Comparison of ENCODE assay signal across 20 cellular contexts in the genomic region with DNA sequence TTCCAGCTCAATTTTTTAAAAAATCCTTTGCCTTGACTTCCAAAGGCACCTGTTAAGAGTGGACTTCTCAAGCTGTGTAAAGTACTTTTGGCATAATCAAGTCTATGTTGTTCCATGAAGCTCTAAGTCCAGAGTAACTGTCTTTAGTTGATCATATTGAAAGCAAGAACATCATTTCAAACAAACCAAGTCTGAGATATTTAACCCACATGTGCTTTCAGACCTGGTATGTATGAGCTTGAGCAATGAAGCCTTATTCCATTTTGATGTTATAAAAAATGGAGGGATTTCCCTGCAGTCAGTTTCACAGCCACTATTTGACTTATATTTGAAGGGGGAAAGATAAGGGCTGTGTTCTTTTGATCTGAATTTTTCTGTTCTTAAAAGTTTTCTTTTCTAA. TPM values are rescaled to one million over a fixed set of nuclear protein-coding genes. Genes with fewer than 3 reads are reported as not detected.
A peak's percentile ranks its signal among the peaks of the same experiment; 100 is the strongest.
DNase-seq lines count a peak whose midpoint lies in the region; ATAC-seq and TF ChIP-seq lines count a peak whose summit lies in the region.
"Had no signal": no experiment of that assay in that cellular context is flagged by ENCODE, and none has a peak within 500 bp of the region (broad histone marks: within the 10 kb centered on the region; RNA-seq: fewer than 3 reads in every experiment).

No MANE protein-coding gene starts in this region.

- CTCF ChIA-PET in activated CD4-positive, alpha-beta T cell treated with anti-CD3 and anti-CD28 coated beads for 36 hours (lab: Charles Lee): interaction anchor here (0.7 kb wide), 1 partner anchor 696 kb away, joined by 4 read pairs; no protein-coding TSS in a partner anchor

- H3K27me3 ChIP-seq in left lung (no peaks in the 10 kb centered on the region), tibial artery (no peaks in the 10 kb centered on the region)
- H3K27me3 ChIP-seq: BLaER1 treated with 17β-estradiol and CSF1 and Interleukin-3, amounts not matched to agents 10 nM and 100 nM had no signal

- H3K4me3 Mint-ChIP-seq in activated CD4-positive, alpha-beta T cell treated with anti-CD3 and anti-CD28 coated beads for 36 hours: no peak overlapping the region
- no peak overlapping the region for H3K4me3 Mint-ChIP-seq in activated CD4-positive, alpha-beta T cell treated with anti-CD3 and anti-CD28 coated beads, Interleukin-2, amount 10 ng/mL, durations not matched to agents 24 days and 14 days
- no peak overlapping the region for H3K4me3 Mint-ChIP-seq in activated T-helper 17 cell treated with anti-CD3 and anti-CD28 coated beads, Interleukin-2, amount 50 U/mL, for 72 hours
- no peak overlapping the region for H3K4me3 Mint-ChIP-seq in stimulated activated effector memory CD8-positive, alpha-beta T cell treated with anti-CD3 and anti-CD28 coated beads, Interleukin-12 subunit alpha, Interleukin-12 subunit beta, amount 100 ng/mL, for 72 hours
- H3K4me3 Mint-ChIP-seq: B cell; CD4-positive, alpha-beta T cell; CD8-positive, alpha-beta T cell had no signal

- no peaks in the 10 kb centered on the region for H3K27me3 Mint-ChIP-seq in activated CD4-positive, alpha-beta T cell treated with anti-CD3 and anti-CD28 coated beads for 36 hours
- H3K27me3 Mint-ChIP-seq in activated CD4-positive, alpha-beta T cell treated with anti-CD3 and anti-CD28 coated beads, Interleukin-2, amount 10 ng/mL, durations not matched to agents 24 days and 14 days: no peaks in the 10 kb centered on the region
- no peaks in the 10 kb centered on the region for H3K27me3 Mint-ChIP-seq in activated T-helper 17 cell treated with anti-CD3 and anti-CD28 coated beads, Interleukin-2, amount 50 U/mL, for 72 hours
- H3K27me3 Mint-ChIP-seq: B cell; CD4-positive, alpha-beta T cell had no signal

- H3K27ac Mint-ChIP-seq in activated CD4-positive, alpha-beta T cell treated with anti-CD3 and anti-CD28 coated beads for 36 hours: no peak overlapping the region
- no peak overlapping the region for H3K27ac Mint-ChIP-seq in activated CD4-positive, alpha-beta T cell treated with anti-CD3 and anti-CD28 coated beads, Interleukin-2, amount 10 ng/mL, durations not matched to agents 24 days and 14 days
- H3K27ac Mint-ChIP-seq in activated T-helper 17 cell treated with anti-CD3 and anti-CD28 coated beads, Interleukin-2, amount 50 U/mL, for 72 hours: no peak overlapping the region
- H3K27ac Mint-ChIP-seq in stimulated activated effector memory CD8-positive, alpha-beta T cell treated with anti-CD3 and anti-CD28 coated beads, Interleukin-12 subunit alpha, Interleukin-12 subunit beta, amount 100 ng/mL, for 72 hours: no peak overlapping the region
- H3K27ac Mint-ChIP-seq: B cell; CD4-positive, alpha-beta T cell; CD8-positive, alpha-beta T cell had no signal

- intact Hi-C loops in activated CD4-positive, alpha-beta T cell treated with anti-CD3 and anti-CD28 coated beads for 36 hours (cut with DNase I, micrococcal nuclease): loop anchor here (2.0 to 10.0 kb wide), 6 partner anchors 400 to 719 kb away; partner anchors contain the start of gene MAMLD1 (in 2 of the 2)
- intact Hi-C loops in activated CD4-positive, alpha-beta T cell treated with anti-CD3 and anti-CD28 coated beads, Interleukin-2, amount 10 ng/mL, durations not matched to agents 24 days and 14 days (cut with micrococcal nuclease): loop anchor here (2.0 to 5.0 kb wide), 4 partner anchors 89 to 720 kb away; partner anchors contain the start of gene MAMLD1
- intact Hi-C loops in left lung (cut with DNase I) (no loop called here), tibial artery (cut with DNase I; ENCODE audit: low total_unique reads) (loop anchor here (5.0 kb wide), 1 partner anchor 400 kb away; the partner anchor contains the start of gene MAMLD1), mucosa of descending colon (cut with DNase I, micrococcal nuclease) (no loop called here)

- H3K36me3 Mint-ChIP-seq in activated CD4-positive, alpha-beta T cell treated with anti-CD3 and anti-CD28 coated beads for 36 hours (ENCODE audit: low read depth): no peaks in the 10 kb centered on the region
- H3K36me3 Mint-ChIP-seq in activated CD4-positive, alpha-beta T cell treated with anti-CD3 and anti-CD28 coated beads, Interleukin-2, amount 10 ng/mL, durations not matched to agents 24 days and 14 days (ENCODE audit: low read depth): peaks cover 7% of the 10 kb centered on the region
- H3K36me3 Mint-ChIP-seq in activated T-helper 17 cell treated with anti-CD3 and anti-CD28 coated beads, Interleukin-2, amount 50 U/mL, for 72 hours (ENCODE audit: low read depth): peaks cover 34% of the 10 kb centered on the region
- H3K36me3 Mint-ChIP-seq in stimulated activated effector memory CD8-positive, alpha-beta T cell treated with anti-CD3 and anti-CD28 coated beads, Interleukin-12 subunit alpha, Interleukin-12 subunit beta, amount 100 ng/mL, for 72 hours: peaks cover 15% of the 10 kb centered on the region

- ATAC-seq in activated CD4-positive, alpha-beta T cell treated with anti-CD3 and anti-CD28 coated beads for 36 hours: peak; percentile 30
- ATAC-seq in activated T-helper 17 cell treated with anti-CD3 and anti-CD28 coated beads, Interleukin-2, amount 50 U/mL, for 72 hours (replicated peaks): peak; percentile 28
- ATAC-seq in left lung (peak; percentile 15), mucosa of descending colon (no peak)
- ATAC-seq in stimulated activated effector memory CD8-positive, alpha-beta T cell treated with anti-CD3 and anti-CD28 coated beads, Interleukin-12 subunit alpha, Interleukin-12 subunit beta, amount 100 ng/mL, for 72 hours: peak; percentile 64
- ATAC-seq: CD8-positive, alpha-beta T cell had no signal

- no peaks in the 10 kb centered on the region for H3K9me3 ChIP-seq in left lung
- H3K9me3 ChIP-seq in tibial artery: no peaks in the 10 kb centered on the region
- no peaks in the 10 kb centered on the region for H3K9me3 ChIP-seq in mucosa of descending colon
- H3K9me3 ChIP-seq: A549, Caco-2 had no signal

- H3K4me3 ChIP-seq in left lung: no peak overlapping the region
- no peak overlapping the region for H3K4me3 ChIP-seq in tibial artery
- H3K4me3 ChIP-seq in mucosa of descending colon: no peak overlapping the region
- H3K4me3 ChIP-seq: A549; BLaER1 treated with 17β-estradiol and CSF1 and Interleukin-3, amounts not matched to agents 10 nM and 100 nM had no signal

- H3K9me3 Mint-ChIP-seq in activated CD4-positive, alpha-beta T cell treated with anti-CD3 and anti-CD28 coated beads for 36 hours (ENCODE audit: low read depth): no peaks in the 10 kb centered on the region
- H3K9me3 Mint-ChIP-seq in activated CD4-positive, alpha-beta T cell treated with anti-CD3 and anti-CD28 coated beads, Interleukin-2, amount 10 ng/mL, durations not matched to agents 24 days and 14 days: no peaks in the 10 kb centered on the region
- H3K9me3 Mint-ChIP-seq in activated T-helper 17 cell treated with anti-CD3 and anti-CD28 coated beads, Interleukin-2, amount 50 U/mL, for 72 hours: no peaks in the 10 kb centered on the region
- H3K9me3 Mint-ChIP-seq in stimulated activated effector memory CD8-positive, alpha-beta T cell treated with anti-CD3 and anti-CD28 coated beads, Interleukin-12 subunit alpha, Interleukin-12 subunit beta, amount 100 ng/mL, for 72 hours: no peaks in the 10 kb centered on the region
- H3K9me3 Mint-ChIP-seq: CD4-positive, alpha-beta T cell; CD8-positive, alpha-beta T cell had no signal

- DNase-seq in activated CD4-positive, alpha-beta T cell treated with anti-CD3 and anti-CD28 coated beads for 36 hours: no peak
- DNase-seq in activated CD4-positive, alpha-beta T cell treated with anti-CD3 and anti-CD28 coated beads, Interleukin-2, amount 10 ng/mL, durations not matched to agents 24 days and 14 days: no peak
- DNase-seq in left lung (no peak), tibial artery (no peak), mucosa of descending colon (no peak)
- no peak for DNase-seq in stimulated activated effector memory CD8-positive, alpha-beta T cell treated with anti-CD3 and anti-CD28 coated beads, Interleukin-12 subunit alpha, Interleukin-12 subunit beta, amount 100 ng/mL, for 72 hours (ENCODE audit: low spot score in 2 of 2)
- DNase-seq: AML-193; Caco-2; Calu3; CD4-positive, alpha-beta T cell; CD8-positive, alpha-beta T cell; DMS79 treated with DMSO at 0.1 percent for 48 hours; GF-D8 had no signal

- H3K4me1 ChIP-seq in left lung (no peaks in the 10 kb centered on the region), tibial artery (peaks cover 0 to 3% (median 0%) of the 10 kb centered on the region in 4 donors), mucosa of descending colon (ENCODE audit: low read depth) (no peaks in the 10 kb centered on the region)
- H3K4me1 ChIP-seq: BLaER1 treated with 17β-estradiol and CSF1 and Interleukin-3, amounts not matched to agents 10 nM and 100 nM; Caco-2 had no signal

- no peaks in the 10 kb centered on the region for H3K4me1 Mint-ChIP-seq in activated CD4-positive, alpha-beta T cell treated with anti-CD3 and anti-CD28 coated beads for 36 hours
- H3K4me1 Mint-ChIP-seq in activated CD4-positive, alpha-beta T cell treated with anti-CD3 and anti-CD28 coated beads, Interleukin-2, amount 10 ng/mL, durations not matched to agents 24 days and 14 days: no peaks in the 10 kb centered on the region
- no peaks in the 10 kb centered on the region for H3K4me1 Mint-ChIP-seq in activated T-helper 17 cell treated with anti-CD3 and anti-CD28 coated beads, Interleukin-2, amount 50 U/mL, for 72 hours
- peaks cover 6% of the 10 kb centered on the region for H3K4me1 Mint-ChIP-seq in stimulated activated effector memory CD8-positive, alpha-beta T cell treated with anti-CD3 and anti-CD28 coated beads, Interleukin-12 subunit alpha, Interleukin-12 subunit beta, amount 100 ng/mL, for 72 hours
- H3K4me1 Mint-ChIP-seq: B cell had no signal

- H3K36me3 ChIP-seq in left lung (no peaks in the 10 kb centered on the region), tibial artery (peaks cover 0 to 3% (median 0%) of the 10 kb centered on the region in 3 donors), mucosa of descending colon (ENCODE audit: low read depth) (no peaks in the 10 kb centered on the region)

- H3K27ac ChIP-seq in left lung: no peak overlapping the region
- H3K27ac ChIP-seq in tibial artery: no peak overlapping the region
- H3K27ac ChIP-seq: 22Rv1; BLaER1 treated with 17β-estradiol and CSF1 and Interleukin-3, amounts not matched to agents 10 nM and 100 nM; C4-2B had no signal

- POLR2A ChIA-PET in activated CD4-positive, alpha-beta T cell treated with anti-CD3 and anti-CD28 coated beads for 36 hours (lab: Charles Lee): no interaction called here

- no peak for TF ChIP-seq CTCF in left lung (IDR thresholded peaks at IDR 0.05)
- no peak for TF ChIP-seq CTCF in tibial artery (IDR thresholded peaks at IDR 0.05)
- no peak for TF ChIP-seq CTCF in mucosa of descending colon (IDR thresholded peaks at IDR 0.05)

RNA-seq across cellular contexts. Expression of gene EOLA2, which starts 23.7 kb away (rescaled TPM):
- 10 to 100 TPM; 11.5 to 27.7 TPM for total RNA-seq in activated CD4-positive, alpha-beta T cell treated with anti-CD3 and anti-CD28 coated beads for 36 hours
- 49.2 and 50.0 TPM in 2 replicates for total RNA-seq in activated CD4-positive, alpha-beta T cell treated with anti-CD3 and anti-CD28 coated beads, Interleukin-2, amount 10 ng/mL, durations not matched to agents 24 days and 14 days
- 10 to 100 TPM; 31.0 to 42.3 TPM for total RNA-seq in activated T-helper 17 cell treated with anti-CD3 and anti-CD28 coated beads, Interleukin-2, amount 50 U/mL, for 72 hours
- 10 to 100 TPM; 22.6 to 33.5 TPM for total RNA-seq in left lung
- 10 to 100 TPM; 30.9 to 34.9 (median 34.1) TPM for total RNA-seq in mucosa of descending colon

RNA-seq across cellular contexts. Expression of gene HSFX4, which starts 32.6 kb away (rescaled TPM):
- not detected for total RNA-seq in activated CD4-positive, alpha-beta T cell treated with anti-CD3 and anti-CD28 coated beads for 36 hours
- total RNA-seq in activated CD4-positive, alpha-beta T cell treated with anti-CD3 and anti-CD28 coated beads, Interleukin-2, amount 10 ng/mL, durations not matched to agents 24 days and 14 days: 0.17 TPM in 1 of 2 replicates, not detected in the other
- not detected for total RNA-seq in activated T-helper 17 cell treated with anti-CD3 and anti-CD28 coated beads, Interleukin-2, amount 50 U/mL, for 72 hours
- total RNA-seq in left lung: not detected
- total RNA-seq in mucosa of descending colon: not detected
- total RNA-seq: A172; B cell; Caco-2; Calu3; CD4-positive, alpha-beta T cell; CD8-positive, alpha-beta T cell had no signal

Comparison
In these comparisons a context has a peak if more than half of its experiments do, and no peak if none do; other contexts are left out.
1. intact Hi-C loops: an anchor here in activated CD4-positive, alpha-beta T cell treated with anti-CD3 and anti-CD28 coated beads for 36 hours (2.0 to 10.0 kb wide), activated CD4-positive, alpha-beta T cell treated with anti-CD3 and anti-CD28 coated beads, Interleukin-2, amount 10 ng/mL, durations not matched to agents 24 days and 14 days (2.0 to 5.0 kb wide) and tibial artery (5.0 kb wide); none called in left lung and mucosa of descending colon.